8 cellular contexts compared by ENCODE assay signal in genomic region chr19:14149509-14149994, GRCh38. TPM values are rescaled to one million over a fixed set of nuclear protein-coding genes. Genes with fewer than 3 reads are reported as not detected.
A peak's percentile ranks its signal among the peaks of the same experiment; 100 is the strongest.
DNase-seq lines count a peak whose midpoint lies in the region; ATAC-seq, FAIRE-seq and TF ChIP-seq lines count a peak whose summit lies in the region.

No MANE protein-coding gene starts in this region.

- no peaks in the 10 kb centered on the region for H3K4me1 ChIP-seq in ovary (ENCODE audit: insufficient read depth)

- no peak overlapping the region for H3K4me3 Mint-ChIP-seq in endothelial cell (ENCODE audit: unreplicated experiment)

- peak overlapping the region; percentile 7 to 57 for H3K27ac ChIP-seq in ovary

- H3K36me3 ChIP-seq in ovary = no peaks in the 10 kb centered on the region

- no peaks in the 10 kb centered on the region for H3K27me3 ChIP-seq in ovary

- no peak overlapping the region for H3K4me3 ChIP-seq in ovary

- 8 to 11% (median 9%) methylated on average over 21 of the region's 21 CpGs for WGBS in ovary, 3 donors

- intact Hi-C loops in ovary (cut with DNase I) = loop anchor here (5.0 to 10.0 kb wide), 4 partner anchors 198 to 335 kb away; partner anchors contain the start of gene PTGER1 (in 1 of the 4)

- H3K27ac Mint-ChIP-seq in endothelial cell (ENCODE audit: unreplicated experiment) = no peak overlapping the region

- no peak for TF ChIP-seq EP300 in ovary (IDR thresholded peaks at IDR 0.05)

- no peaks in the 10 kb centered on the region for H3K9me3 Mint-ChIP-seq in endothelial cell (ENCODE audit: unreplicated experiment)

- TF ChIP-seq CTCF in ovary (IDR thresholded peaks at IDR 0.05) = no peak
- no peak for TF ChIP-seq CTCF in endothelial cell (IDR thresholded peaks at IDR 0.05; ENCODE audit: unreplicated experiment)

- TF ChIP-seq POLR2A in GM12891 (IDR thresholded peaks at IDR 0.05; ENCODE audit: low read depth, low read length) (no peak), ovary (IDR thresholded peaks at IDR 0.05) (no peak)

- H3K36me3 Mint-ChIP-seq in endothelial cell (ENCODE audit: low read depth, unreplicated experiment) = peaks cover 6% of the 10 kb centered on the region

- peak; percentile 64 for DNase-seq in GM12891 (ENCODE audit: insufficient read length, low spot score)
- peak; percentile 29 for DNase-seq in activated T-cell treated with anti-CD3 and anti-CD28 coated beads for 4 hours
- peak; percentile 39 for DNase-seq in fibroblast of gingiva (ENCODE audit: low read depth)
- DNase-seq in ovary = peak; percentile 70 to 85 (median 76)
- no peak for DNase-seq in endothelial cell (ENCODE audit: low spot score)
- DNase-seq in NCI-H128 (lab: John Stamatoyannopoulos, UW; ENCODE audit: unreplicated experiment) = no peak
- DNase-seq in KG1 (lab: John Stamatoyannopoulos, UW) = no peak

- FAIRE-seq in GM12891 (lab: Jason Lieb, UNC) = peak; percentile 41

- H3K9me3 ChIP-seq in ovary = no peaks in the 10 kb centered on the region

- ATAC-seq in GM19463 (IDR thresholded peaks at IDR 0.05; ENCODE audit: unreplicated experiment) = no peak

- H3K4me1 Mint-ChIP-seq in endothelial cell (ENCODE audit: unreplicated experiment) = peaks cover 15% of the 10 kb centered on the region

- H3K27me3 Mint-ChIP-seq in endothelial cell (ENCODE audit: unreplicated experiment) = peaks cover 2% of the 10 kb centered on the region

TF ChIP-seq in GM12891, 5 proteins besides CTCF, POLR2A, EP300 and RAD21:
- TF ChIP-seq POU2F2 (IDR thresholded peaks at IDR 0.05; ENCODE audit: low read depth, low read length) (no peak), TAF1 (IDR thresholded peaks at IDR 0.05; ENCODE audit: low read depth, low read length) (no peak), PAX5 (IDR thresholded peaks at IDR 0.05; ENCODE audit: insufficient read depth, low read length, severe bottlenecking) (no peak), POLR2AphosphoS5 (IDR thresholded peaks at IDR 0.05; ENCODE audit: low read depth, low read length) (no peak), SPI1 (IDR thresholded peaks at IDR 0.05; ENCODE audit: low read depth, low read length) (no peak)

RNA-seq across cellular contexts. Expression of gene ASF1B, which starts 13.2 kb away (rescaled TPM):
- polyA plus RNA-seq in GM12891 (2012; ENCODE audit: low read depth, missing spikeins) = 59.6 TPM
- total RNA-seq in ovary (1 to 10 TPM in 4 of 7 donors, under 1 TPM in 3; 0.12 to 4.9 (median 1.0) TPM), endothelial cell (ENCODE audit: unreplicated experiment) (7.1 TPM)
- 1 to 10 TPM in 1 of 2 donors, under 1 TPM in 1; 0.99 to 1.6 TPM for polyA plus RNA-seq in ovary

RNA-seq across cellular contexts. Expression of gene PRKACA, which starts 32.0 kb away (rescaled TPM):
- 26.6 TPM for polyA plus RNA-seq in GM12891 (2012; ENCODE audit: low read depth, missing spikeins)
- 100 to 1,000 TPM in 5 of 7 donors, 10 to 100 TPM in 2; 33.3 to 280 (median 201) TPM for total RNA-seq in ovary
- polyA plus RNA-seq in ovary = 100 to 1,000 TPM; 104 to 207 TPM
- 122 TPM for total RNA-seq in endothelial cell (ENCODE audit: unreplicated experiment)

RNA-seq across cellular contexts. Expression of gene ADGRL1, which starts 56.4 kb away (rescaled TPM):
- 1.3 TPM for polyA plus RNA-seq in GM12891 (2012; ENCODE audit: low read depth, missing spikeins)
- total RNA-seq in ovary (10 to 100 TPM in 5 of 7 donors, 1 to 10 TPM in 2; 4.1 to 36.8 (median 22.5) TPM), endothelial cell (ENCODE audit: unreplicated experiment) (32.9 TPM)
- 1 to 10 TPM; 2.1 to 6.7 TPM for polyA plus RNA-seq in ovary

RNA-seq across cellular contexts. Expression of gene SAMD1, which starts 59.0 kb away (rescaled TPM):
- polyA plus RNA-seq in GM12891 (2012; ENCODE audit: low read depth, missing spikeins) = 20.3 TPM
- 10 to 100 TPM; 13.6 to 68.3 (median 41.0) TPM for total RNA-seq in ovary
- polyA plus RNA-seq in ovary = 10 to 100 TPM; 10.5 to 23.6 TPM
- total RNA-seq in endothelial cell (ENCODE audit: unreplicated experiment) = 29.5 TPM

Comparison
In these comparisons a context has a peak if more than half of its experiments do, and no peak if none do; other contexts are left out.
1. DNase-seq: peak in GM12891 (single experiment), activated T-cell treated with anti-CD3 and anti-CD28 coated beads for 4 hours (single experiment), fibroblast of gingiva (single experiment) and ovary (5 of 5); none in endothelial cell (single experiment), NCI-H128 (single experiment) and KG1 (single experiment).